27 cellular contexts compared by ENCODE assay signal in the genomic region with DNA sequence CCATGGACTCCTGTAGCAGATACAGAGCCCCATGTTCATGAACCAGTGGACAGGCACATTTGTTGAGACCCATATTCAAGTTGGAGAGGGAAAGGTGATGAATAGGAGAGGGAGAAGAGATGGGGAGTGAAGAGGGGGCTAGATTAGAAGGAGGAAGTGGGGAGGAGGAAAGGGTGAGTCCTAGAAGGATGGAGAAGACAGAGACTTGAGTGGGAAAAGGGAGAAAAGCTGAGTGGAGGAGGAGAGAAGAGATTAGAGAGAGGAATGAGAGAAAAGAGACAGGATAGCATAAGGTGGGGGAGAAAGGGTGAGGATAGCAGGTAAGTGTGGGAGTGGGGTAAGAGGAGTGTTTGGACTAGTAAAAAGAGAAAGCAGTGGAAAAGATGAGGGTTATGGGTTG. TPM values are rescaled to one million over a fixed set of nuclear protein-coding genes. Genes with fewer than 3 reads are reported as not detected.
"Had no signal": no experiment of that assay in that cellular context is flagged by ENCODE, and none has a peak within 500 bp of the region (broad histone marks: within the 10 kb centered on the region; RNA-seq: fewer than 3 reads in every experiment).

No MANE protein-coding gene starts in this region.

- H3K4me1 ChIP-seq: prostate gland had no signal

- H3K27me3 ChIP-seq: ovary, sigmoid colon had no signal

- H3K27ac Mint-ChIP-seq: stimulated activated effector memory CD8-positive, alpha-beta T cell treated with anti-CD3 and anti-CD28 coated beads, Interleukin-12 subunit alpha, Interleukin-12 subunit beta, amount 100 ng/mL, for 72 hours; stimulated activated naive CD8-positive, alpha-beta T cell treated with anti-CD3 and anti-CD28 coated beads, Interleukin-15, Interleukin-2, amounts not matched to agents 100 ng/mL and 50 ng/mL, for 24 hours had no signal

- H3K4me2 ChIP-seq: hepatocyte, neural progenitor cell had no signal

- DNase-seq: heart right ventricle; islet precursor cell; left ventricle myocardium superior; midbrain; occipital lobe; ovary; right cardiac atrium; sigmoid colon; small intestine; spleen; stimulated activated CD4-positive, alpha-beta T cell treated with anti-CD3 and anti-CD28 coated beads, Interleukin-4, amount 100 ng/mL, for 24 hours; stimulated activated naive CD4-positive, alpha-beta T cell; tibial artery; trophoblast cell; upper lobe of right lung had no signal

- H3K36me3 ChIP-seq: heart right ventricle, lower lobe of right lung, neural progenitor cell, neutrophil, ovary, prostate gland, sigmoid colon, spleen, suprapubic skin, thoracic aorta, tibial artery, upper lobe of right lung had no signal

- H2AFZ ChIP-seq: hepatocyte, neural progenitor cell had no signal

- H3K79me2 ChIP-seq: hepatocyte had no signal

- H3K9me3 ChIP-seq: heart right ventricle, lower lobe of right lung, mucosa of descending colon, neutrophil, ovary, prostate gland, sigmoid colon, spleen, suprapubic skin, thoracic aorta, tibial artery, upper lobe of right lung had no signal

- H3K9ac ChIP-seq: neural progenitor cell had no signal

- H3K9me3 Mint-ChIP-seq: naive thymus-derived CD8-positive, alpha-beta T cell; nephron; neural progenitor cell; stimulated activated effector memory CD8-positive, alpha-beta T cell treated with anti-CD3 and anti-CD28 coated beads, Interleukin-12 subunit alpha, Interleukin-12 subunit beta, amount 100 ng/mL, for 72 hours; stimulated activated naive CD8-positive, alpha-beta T cell treated with anti-CD3 and anti-CD28 coated beads, Interleukin-15, Interleukin-2, amounts not matched to agents 100 ng/mL and 50 ng/mL, for 24 hours had no signal

- H3K36me3 Mint-ChIP-seq: naive thymus-derived CD8-positive, alpha-beta T cell; stimulated activated effector memory CD8-positive, alpha-beta T cell treated with anti-CD3 and anti-CD28 coated beads, Interleukin-12 subunit alpha, Interleukin-12 subunit beta, amount 100 ng/mL, for 72 hours had no signal

- H3K4me3 ChIP-seq: heart right ventricle, hepatocyte, lower lobe of right lung, mucosa of descending colon, neural progenitor cell, ovary, prostate gland, sigmoid colon, spleen, suprapubic skin, thoracic aorta, tibial artery, upper lobe of right lung had no signal

- H3K4me3 Mint-ChIP-seq: stimulated activated effector memory CD8-positive, alpha-beta T cell treated with anti-CD3 and anti-CD28 coated beads, Interleukin-12 subunit alpha, Interleukin-12 subunit beta, amount 100 ng/mL, for 72 hours; stimulated activated naive CD8-positive, alpha-beta T cell treated with anti-CD3 and anti-CD28 coated beads, Interleukin-15, Interleukin-2, amounts not matched to agents 100 ng/mL and 50 ng/mL, for 24 hours had no signal

- H3K27ac ChIP-seq: heart right ventricle, hepatocyte, lower lobe of right lung, neural progenitor cell, neutrophil, ovary, prostate gland, sigmoid colon, spleen, suprapubic skin, thoracic aorta, tibial artery, upper lobe of right lung had no signal

RNA-seq across cellular contexts. Expression of a gene that starts 4.9 kb away (rescaled TPM):
- total RNA-seq: thoracic aorta had no signal

RNA-seq across cellular contexts. Expression of a gene that starts 51.3 kb away (rescaled TPM):
- polyA plus RNA-seq: naive thymus-derived CD8-positive, alpha-beta T cell had no signal
